27 cellular contexts compared by ENCODE assay signal in genomic region chr2:39893616-39894015, GRCh38.
"Had no signal": no experiment of that assay in that cellular context is flagged by ENCODE, and none has a peak within 500 bp of the region (broad histone marks: within the 10 kb centered on the region; RNA-seq: fewer than 3 reads in every experiment).

No MANE protein-coding gene starts in this region.

- H3K4me3 Mint-ChIP-seq: T-cell had no signal

- H3K36me3 Mint-ChIP-seq: T-cell had no signal

- H3K4me1 ChIP-seq: Peyer's patch, SJSA1 had no signal

- H3K36me3 ChIP-seq: MG63, Peyer's patch, SJSA1 had no signal

- H3K9me3 Mint-ChIP-seq: T-cell had no signal

- H2AFZ ChIP-seq: PC-9 had no signal

- H3K27ac Mint-ChIP-seq: T-cell had no signal

- H3K9ac ChIP-seq: KMS-11 had no signal

- H3K4me2 ChIP-seq: KMS-11, PC-9 had no signal

- H3K27me3 ChIP-seq: MG63, Peyer's patch, SJSA1 had no signal

- H3K27ac ChIP-seq: KMS-11, PC-9, Peyer's patch, SJSA1, SK-N-MC had no signal

- DNase-seq: IMR-90, Kasumi-1, MG63, NCI-H1092 treated with DMSO at 0.1 percent for 48 hours, NCI-H1436, NCI-H187, NCI-H2029, NCI-H2081 treated with DMSO at 0.1 percent for 48 hours, NCI-H2171, NCI-H226, NCI-H446, NCI-H510A, NCI-H524 treated with DMSO at 0.1 percent for 48 hours, NCI-H69, NCI-H774, OCI-M1, PC-9, Peyer's patch, Right ventricle myocardium superior, RPMI8226, SIG-M5, SW 1271, T-cell had no signal

- H3K9me3 ChIP-seq: Peyer's patch, SJSA1 had no signal

- H3K4me3 ChIP-seq: MG63, PC-9, Peyer's patch, SJSA1, SK-N-MC had no signal

- H3K4me1 Mint-ChIP-seq: T-cell had no signal

- ATAC-seq: HepG2, T-cell had no signal
